Comparison of ENCODE assay signal across 28 cellular contexts in genomic region chr3:56282341-56282740, GRCh38.
"Had no signal": no experiment of that assay in that cellular context is flagged by ENCODE, and none has a peak within 500 bp of the region (broad histone marks: within the 10 kb centered on the region; RNA-seq: fewer than 3 reads in every experiment).

No MANE protein-coding gene starts in this region.

- DNase-seq: activated CD4-positive, alpha-beta T cell treated with anti-CD3 and anti-CD28 coated beads for 48 hours; activated CD4-positive, alpha-beta T cell treated with anti-CD3 and anti-CD28 coated beads, Interleukin-2, amount 50 U/mL, for 48 hours; activated CD8-positive, alpha-beta memory T cell treated with anti-CD3 and anti-CD28 coated beads for 24 hours; activated effector memory CD4-positive, alpha-beta T cell treated with anti-CD3 and anti-CD28 coated beads, Interleukin-2, amount 50 U/mL, for 16 hours; activated naive CD4-positive, alpha-beta T cell treated with anti-CD3 and anti-CD28 coated beads for 36 hours; activated naive CD8-positive, alpha-beta T cell treated with anti-CD3 and anti-CD28 coated beads for 36 hours; central memory CD4-positive, alpha-beta T cell; gastrocnemius medialis; glutamatergic neuron; left colon; mammary epithelial cell; nephron progenitor cell; retina; sigmoid colon; small intestine; stimulated activated CD4-positive, alpha-beta T cell treated with anti-CD3 and anti-CD28 coated beads, Interleukin-1b, Interleukin-23, amount 100 ng/mL, for 48 hours; stimulated activated CD4-positive, alpha-beta T cell treated with anti-CD3 and anti-CD28 coated beads, Interleukin-4, amount 100 ng/mL, for 4 hours; stimulated activated CD8-positive, alpha-beta memory T cell treated with anti-CD3 and anti-CD28 coated beads, Interleukin-4, amount 100 ng/mL, for 48 hours; stimulated activated naive CD8-positive, alpha-beta T cell treated with anti-CD3 and anti-CD28 coated beads, Interleukin-15, amount 100 ng/mL, for 72 hours; substantia nigra; T-helper 17 cell; T1000; uterus; WERI-Rb-1 had no signal

- ATAC-seq: activated CD4-positive, CD25-positive, alpha-beta regulatory T cell treated with anti-CD3 and anti-CD28 coated beads, Interleukin-2, amount 50 U/mL, for 24 hours; gastrocnemius medialis; left colon; stimulated activated memory B cell treated with anti-CD40 and anti-IgM and Interleukin-4, amounts not matched to agents 10 μg/mL and 1 μg/mL and 100 μg/mL, for 72 hours; stimulated activated naive CD8-positive, alpha-beta T cell treated with anti-CD3 and anti-CD28 coated beads, Interleukin-15, amount 100 ng/mL, for 72 hours; T-helper 17 cell had no signal

- H3K4me3 ChIP-seq: ascending aorta, esophagus muscularis mucosa, gastrocnemius medialis, sigmoid colon, uterus had no signal
